Comparison of ENCODE assay signal across 13 cellular contexts in the genomic region with DNA sequence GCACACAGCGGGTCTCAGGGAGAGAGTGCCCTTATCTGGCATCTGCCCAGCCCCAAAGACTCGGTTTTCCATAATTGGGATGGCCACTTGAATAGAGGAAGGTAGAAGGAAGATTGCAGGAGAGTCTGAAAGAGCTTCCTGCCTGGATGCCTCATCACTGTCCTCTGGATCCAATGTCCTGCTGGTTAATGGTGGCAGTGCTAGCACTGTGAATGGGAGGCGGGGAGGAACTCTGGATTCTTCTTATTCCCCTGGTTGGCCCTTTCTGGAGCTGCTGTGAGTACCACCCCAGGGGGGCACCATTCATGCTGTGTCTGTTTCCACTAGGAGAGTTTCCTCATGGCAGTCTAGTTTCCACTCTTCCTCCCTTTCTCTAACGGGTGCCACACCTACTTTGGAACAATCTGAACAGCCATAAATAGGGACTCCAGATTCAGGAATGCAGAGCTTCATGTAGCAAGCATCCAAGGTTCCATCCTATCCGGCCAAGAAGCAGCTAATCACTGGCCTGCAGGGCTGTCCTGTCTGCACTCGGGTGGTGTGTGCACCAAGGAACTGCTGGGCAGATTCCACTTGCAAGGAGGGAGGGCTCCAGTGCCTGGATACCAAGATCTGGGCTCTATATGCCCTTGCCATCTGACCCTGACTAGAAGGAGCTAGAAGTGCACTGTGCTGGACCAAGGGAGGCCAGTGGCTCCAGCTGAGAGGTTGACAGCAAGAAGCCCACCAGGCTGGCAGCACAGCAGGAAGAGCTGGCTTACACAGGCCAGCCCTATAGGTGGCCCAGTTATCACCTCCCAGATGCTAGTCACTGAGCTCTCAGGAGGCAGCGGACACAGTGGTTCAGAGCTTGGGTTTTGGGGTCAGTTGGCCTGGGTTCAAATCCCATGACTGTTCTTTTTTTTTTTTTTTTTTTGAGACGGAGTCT. TPM values are rescaled to one million over a fixed set of nuclear protein-coding genes. Genes with fewer than 3 reads are reported as not detected.
DNase-seq lines count a peak whose midpoint lies in the region; ATAC-seq and TF ChIP-seq lines count a peak whose summit lies in the region.
"Had no signal": no experiment of that assay in that cellular context is flagged by ENCODE, and none has a peak within 500 bp of the region (broad histone marks: within the 10 kb centered on the region; RNA-seq: fewer than 3 reads in every experiment).

No MANE protein-coding gene starts in this region.

- DNase-seq in AG20443 (ENCODE audit: low spot score) = peak; percentile 79
- DNase-seq in esophagus muscularis mucosa (ENCODE audit: extremely low spot score) = no peak
- no peak for DNase-seq in neuronal stem cell (ENCODE audit: low spot score)
- DNase-seq in ureter (ENCODE audit: low spot score) = no peak
- DNase-seq in body of pancreas = no peak
- no peak for DNase-seq in lower leg skin (ENCODE audit: low spot score in 2 of 2)
- no peak for DNase-seq in NCI-H2171 treated with DMSO at 0.1 percent for 48 hours (lab: John Stamatoyannopoulos, UW)
- DNase-seq: activated effector memory CD4-positive, alpha-beta T cell treated with anti-CD3 and anti-CD28 coated beads, Interleukin-2, amount 50 U/mL, for 16 hours; CD4-positive, alpha-beta T cell; stimulated activated CD4-positive, alpha-beta T cell treated with anti-CD3 and anti-CD28 coated beads, Interleukin-15, amount 100 ng/mL, for 24 hours had no signal

- H3K79me1 ChIP-seq in neuronal stem cell (ENCODE audit: low read depth, low read length) = no peaks in the 10 kb centered on the region

- H3K4me1 ChIP-seq in KMS-11 (ENCODE audit: low read depth, poor library complexity, severe bottlenecking) (peaks cover 24% of the 10 kb centered on the region), esophagus muscularis mucosa (peaks cover 68 to 91% (median 83%) of the 10 kb centered on the region in 4 donors), neuronal stem cell (ENCODE audit: control insufficient read depth in 2 of 2, insufficient read depth in 1 of 2, low read depth in 1 of 2, low read length in 2 of 2) (peaks cover 15 to 16% of the 10 kb centered on the region in 2 donors), body of pancreas (peaks cover 19% of the 10 kb centered on the region)

- H4K91ac ChIP-seq in neuronal stem cell (ENCODE audit: low read depth, low read length, poor library complexity) = no peak overlapping the region

- TF ChIP-seq CTCF in KMS-11 (conservative IDR thresholded peaks at IDR 0.05; ENCODE audit: low read depth, low read length) (no peak), esophagus muscularis mucosa (IDR thresholded peaks at IDR 0.05) (peak in 1 of 3 experiments; percentile 8), body of pancreas (IDR thresholded peaks at IDR 0.05) (no peak), lower leg skin (IDR thresholded peaks at IDR 0.05) (no peak)

- no peak for TF ChIP-seq POLR2A in esophagus muscularis mucosa (IDR thresholded peaks at IDR 0.05; ENCODE audit: low read depth)
- no peak for TF ChIP-seq POLR2A in body of pancreas (IDR thresholded peaks at IDR 0.05)
- TF ChIP-seq POLR2A in lower leg skin (IDR thresholded peaks at IDR 0.05) = no peak

- no peaks in the 10 kb centered on the region for H3K79me2 ChIP-seq in KMS-11 (ENCODE audit: insufficient read depth, low read depth)

- 49% methylated on average over 8 of the region's 8 CpGs for WGBS in esophagus muscularis mucosa
- no CpG with 5 or more reads among the region's 8 CpGs for WGBS in neuronal stem cell (ENCODE audit: extremely low coverage in 2 of 2, insufficient read length in 2 of 2, insufficient replicate concordance in 1 of 2), 2 donors
- 63 to 66% methylated on average over 7 of the region's 8 CpGs for WGBS in body of pancreas, 2 donors
- 50 to 52% methylated on average over 8 of the region's 8 CpGs for WGBS in lower leg skin, 2 donors

- ATAC-seq in body of pancreas = no peak

- H4K8ac ChIP-seq in neuronal stem cell (ENCODE audit: low read depth, low read length) = no peak overlapping the region

- no peak overlapping the region for H2BK120ac ChIP-seq in neuronal stem cell (ENCODE audit: low read depth, low read length)

- H4K20me1 ChIP-seq in KMS-11 (ENCODE audit: insufficient read depth) = no peaks in the 10 kb centered on the region

- no peak overlapping the region for H3K27ac ChIP-seq in KMS-11
- peak overlapping the region; percentile 47 to 85 (median 72) for H3K27ac ChIP-seq in esophagus muscularis mucosa (replicated peaks in 1 of 4)
- no peak overlapping the region for H3K27ac ChIP-seq in neuronal stem cell (replicated peaks; ENCODE audit: low read length)
- H3K27ac ChIP-seq in body of pancreas = no peak overlapping the region

- H3K27me3 ChIP-seq in KMS-11 (ENCODE audit: insufficient read depth, low read depth) (peaks cover 41% of the 10 kb centered on the region; the same call in 1 of the 2 replicates), esophagus muscularis mucosa (no peaks in the 10 kb centered on the region), neuronal stem cell (ENCODE audit: control insufficient read depth in 3 of 3, insufficient read depth in 3 of 3, low read depth in 1 of 3, low read length in 3 of 3) (peaks cover 0 to 35% (median 3%) of the 10 kb centered on the region in 3 experiments), body of pancreas (peaks cover 0 to 13% of the 10 kb centered on the region in 2 donors)

- peak overlapping the region; percentile 18; the same call in 1 of the 2 replicates for H3K4me2 ChIP-seq in KMS-11
- H3K4me2 ChIP-seq in neuronal stem cell (ENCODE audit: insufficient read depth, low read length, poor library complexity, severe bottlenecking) = no peak overlapping the region

- H3K36me3 ChIP-seq in KMS-11 (ENCODE audit: insufficient read depth) (no peaks in the 10 kb centered on the region), esophagus muscularis mucosa (no peaks in the 10 kb centered on the region), neuronal stem cell (replicated peaks in 1 of 2; ENCODE audit: control insufficient read depth in 2 of 2, insufficient read depth in 2 of 2, low read length in 2 of 2) (no peaks in the 10 kb centered on the region), body of pancreas (replicated peaks in 1 of 2; ENCODE audit: insufficient read depth in 1 of 2, low read depth in 2 of 2) (no peaks in the 10 kb centered on the region)

- intact Hi-C loops in esophagus muscularis mucosa (cut with DNase I) = loop anchor here (2.0 kb wide), 1 partner anchor 24 kb away; no protein-coding TSS in a partner anchor
- intact Hi-C loops in body of pancreas (cut with DNase I) = loop anchor here (5.0 kb wide), 1 partner anchor 63 kb away; no protein-coding TSS in a partner anchor
- intact Hi-C loops in lower leg skin (cut with DNase I; ENCODE audit: low total_unique reads) = no loop called here

- no peak overlapping the region for H2AK5ac ChIP-seq in neuronal stem cell (ENCODE audit: low read depth, low read length)

- TF ChIP-seq EP300 in esophagus muscularis mucosa (IDR thresholded peaks at IDR 0.05) = no peak

- no peak overlapping the region for H3K4me3 ChIP-seq in KMS-11 (IDR thresholded peaks at IDR 0.05; ENCODE audit: insufficient read depth, low read depth, low read length)
- no peak overlapping the region for H3K4me3 ChIP-seq in esophagus muscularis mucosa
- no peak overlapping the region for H3K4me3 ChIP-seq in neuronal stem cell (ENCODE audit: low read length in 2 of 2)
- H3K4me3 ChIP-seq in body of pancreas = no peak overlapping the region
- H3K4me3 ChIP-seq in lower leg skin (ENCODE audit: low read depth, poor library complexity, severe bottlenecking) = no peak overlapping the region

- no peak overlapping the region for H3K4ac ChIP-seq in neuronal stem cell (ENCODE audit: low read length)

- H3K23ac ChIP-seq in neuronal stem cell (ENCODE audit: low read depth, low read length, poor library complexity) = no peak overlapping the region

- H2BK12ac ChIP-seq in neuronal stem cell (ENCODE audit: low read length) = peak overlapping the region; percentile 73

- no peak overlapping the region for H3K9ac ChIP-seq in KMS-11
- H3K9ac ChIP-seq in neuronal stem cell (ENCODE audit: low read depth, low read length, poor library complexity) = no peak overlapping the region

- H3K14ac ChIP-seq in neuronal stem cell (ENCODE audit: low read length) = no peak overlapping the region

- no peak overlapping the region for H3K18ac ChIP-seq in neuronal stem cell (ENCODE audit: low read length)

- no peak overlapping the region for H2BK15ac ChIP-seq in neuronal stem cell (ENCODE audit: low read length)

- H3K9me3 ChIP-seq in esophagus muscularis mucosa = no peaks in the 10 kb centered on the region
- H3K9me3 ChIP-seq in neuronal stem cell (replicated peaks in 1 of 2; ENCODE audit: control insufficient read depth in 2 of 2, insufficient read depth in 1 of 2, low read depth in 1 of 2, low read length in 2 of 2) = no peaks in the 10 kb centered on the region
- H3K9me3 ChIP-seq in body of pancreas = no peaks in the 10 kb centered on the region

- no peak overlapping the region for H2BK5ac ChIP-seq in neuronal stem cell (ENCODE audit: low read length)

- H2AFZ ChIP-seq in KMS-11 (ENCODE audit: low read depth) = no peak overlapping the region
- no peak overlapping the region for H2AFZ ChIP-seq in neuronal stem cell (ENCODE audit: low read length)

RNA-seq across cellular contexts. Expression of a gene that starts 4.6 kb away (rescaled TPM):
- total RNA-seq in esophagus muscularis mucosa (100 to 1,000 TPM in 1 of 4 donors, 10 to 100 TPM in 3; 41.1 to 124 (median 62.5) TPM), ureter (21.8 TPM), body of pancreas (10 to 100 TPM; 12.9 to 14.5 TPM), lower leg skin (10 to 100 TPM; 27.3 to 79.8 (median 33.7) TPM)
- 1.8 TPM for polyA plus RNA-seq in neuronal stem cell (2013, experiment 1 of 2)
- polyA plus RNA-seq in neuronal stem cell (2013, experiment 2 of 2) = 1.6 TPM
- total RNA-seq: CD4-positive, alpha-beta T cell had no signal

RNA-seq across cellular contexts. Expression of a gene that starts 55.1 kb away (rescaled TPM):
- total RNA-seq in esophagus muscularis mucosa (1 to 10 TPM in 3 of 4 donors, under 1 TPM in 1; 0.84 to 3.5 (median 2.0) TPM), ureter (1.9 TPM), body of pancreas (1 to 10 TPM in 1 of 2 donors, not detected in 1; 5.6 TPM), lower leg skin (1 to 10 TPM in 2 of 4 donors, under 1 TPM in 1, not detected in 1; 0.42 to 3.6 (median 1.3) TPM)
- polyA plus RNA-seq in neuronal stem cell (2013, experiment 1 of 2) = 0.24 TPM
- polyA plus RNA-seq in neuronal stem cell (2013, experiment 2 of 2) = 0.06 TPM
- total RNA-seq: neural crest cell had no signal
- polyA plus RNA-seq: fibroblast of lung had no signal

Comparison
In these comparisons a context has a peak if more than half of its experiments do, and no peak if none do; other contexts are left out.
1. H3K27ac ChIP-seq: peak in esophagus muscularis mucosa (4 of 4); none in KMS-11 (single experiment), neuronal stem cell (single experiment) and body of pancreas (0 of 4).